8 cellular contexts compared by ENCODE assay signal in genomic region chr2:41840702-41841551, GRCh38.
DNase-seq lines count a peak whose midpoint lies in the region; TF ChIP-seq lines count a peak whose summit lies in the region.

No MANE protein-coding gene starts in this region.

- H4K20me1 ChIP-seq in SK-N-SH (ENCODE audit: insufficient read depth): no peaks in the 10 kb centered on the region

- H3K27ac ChIP-seq in SK-N-SH (ENCODE audit: low read depth in 2 of 2, low read length in 1 of 2) (peak overlapping the region; percentile 9 to 91; a peak in 3 of 4 replicates), thyroid gland (peak overlapping the region; percentile 44 to 81 (median 70))

- H3K9me2 ChIP-seq in SK-N-SH: no peaks in the 10 kb centered on the region

- TF ChIP-seq CTCF in HFFc6 (IDR thresholded peaks at IDR 0.05) (peak; percentile 95), NB4 (IDR thresholded peaks at IDR 0.05; ENCODE audit: low read depth, low read length) (peak; percentile 83), SK-N-SH (IDR thresholded peaks at IDR 0.05) (peak; percentile 99), osteocyte (IDR thresholded peaks at IDR 0.05) (peak; percentile 98), thyroid gland (IDR thresholded peaks at IDR 0.05) (peak in 5 of 6 experiments; percentile 88 to 99 (median 94))

- intact Hi-C loops in head of caudate nucleus (cut with DNase I): no loop called here
- intact Hi-C loops in thyroid gland (cut with DNase I): no loop called here

- H2AFZ ChIP-seq in SK-N-SH (ENCODE audit: low read depth): peak overlapping the region; percentile 82

- peaks cover 7% of the 10 kb centered on the region for H3K4me1 Mint-ChIP-seq in HFFc6 (ENCODE audit: low read depth)
- peaks cover 7% of the 10 kb centered on the region for H3K4me1 Mint-ChIP-seq in activated naive CD8-positive, alpha-beta T cell treated with anti-CD3 and anti-CD28 coated beads for 36 hours
- H3K4me1 Mint-ChIP-seq in osteocyte (ENCODE audit: unreplicated experiment): peaks cover 9% of the 10 kb centered on the region

- no peaks in the 10 kb centered on the region for H3K79me2 ChIP-seq in SK-N-SH (ENCODE audit: insufficient read depth)

- CTCF ChIA-PET in SK-N-SH (lab: Yijun Ruan, JAX): interaction anchor here (0.6 to 4.3 kb wide), 32 partner anchors 9 to 531 kb away, joined by 3 to 66 read pairs (median 5); no protein-coding TSS in a partner anchor

- peak overlapping the region; percentile 64 for H3K9ac ChIP-seq in SK-N-SH

- peak; percentile 94 for DNase-seq in HFFc6
- peak; percentile 85 for DNase-seq in NB4 (ENCODE audit: low read depth)
- peak; percentile 96 for DNase-seq in SK-N-SH
- DNase-seq in activated naive CD8-positive, alpha-beta T cell treated with anti-CD3 and anti-CD28 coated beads for 36 hours: peak; percentile 96
- DNase-seq in head of caudate nucleus: peak; percentile 96 to 99 (median 98)
- peak; percentile 98 for DNase-seq in osteocyte (ENCODE audit: extremely low spot score, unreplicated experiment)
- DNase-seq in thyroid gland: peak; percentile 95 to 97

- peak in 1 of 2 experiments; percentile 40; a peak in 1 of 4 replicates for TF ChIP-seq EP300 in SK-N-SH (IDR thresholded peaks at IDR 0.05; ENCODE audit: borderline replicate concordance in 1 of 2, low read depth in 1 of 2, low read length in 1 of 2)

- H3K27ac Mint-ChIP-seq in HFFc6 (peak overlapping the region; percentile 27; the same call in 1 of the 2 replicates), osteocyte (ENCODE audit: unreplicated experiment) (peak overlapping the region; percentile 65)
- H3K27ac Mint-ChIP-seq in activated naive CD8-positive, alpha-beta T cell treated with anti-CD3 and anti-CD28 coated beads for 36 hours: peak overlapping the region; percentile 88

- no peaks in the 10 kb centered on the region for H3K9me3 Mint-ChIP-seq in HFFc6
- H3K9me3 Mint-ChIP-seq in activated naive CD8-positive, alpha-beta T cell treated with anti-CD3 and anti-CD28 coated beads for 36 hours: no peaks in the 10 kb centered on the region
- no peaks in the 10 kb centered on the region for H3K9me3 Mint-ChIP-seq in osteocyte (ENCODE audit: unreplicated experiment)

- TF ChIP-seq RAD21 in SK-N-SH (IDR thresholded peaks at IDR 0.05; ENCODE audit: low read length): peak; percentile 90

- H3K9me3 ChIP-seq in SK-N-SH (no peaks in the 10 kb centered on the region), thyroid gland (no peaks in the 10 kb centered on the region)

- H3K27me3 ChIP-seq in SK-N-SH (ENCODE audit: insufficient read depth) (no peaks in the 10 kb centered on the region; the same call in 1 of the 2 replicates), thyroid gland (no peaks in the 10 kb centered on the region)

- H3K4me2 ChIP-seq in SK-N-SH: peak overlapping the region; percentile 78

- H3F3A ChIP-seq in SK-N-SH (replicated peaks; ENCODE audit: insufficient read depth): no peaks in the 10 kb centered on the region

- H3K27me3 Mint-ChIP-seq in HFFc6 (ENCODE audit: insufficient read depth) (peaks cover 18% of the 10 kb centered on the region), osteocyte (ENCODE audit: unreplicated experiment) (peaks cover 62% of the 10 kb centered on the region)
- peaks cover 18% of the 10 kb centered on the region for H3K27me3 Mint-ChIP-seq in activated naive CD8-positive, alpha-beta T cell treated with anti-CD3 and anti-CD28 coated beads for 36 hours

- TF ChIP-seq POLR2A in NB4 (IDR thresholded peaks at IDR 0.05; ENCODE audit: extremely low read depth, insufficient read length) (no peak), thyroid gland (IDR thresholded peaks at IDR 0.05) (peak in 1 of 2 donors; percentile 77)

- H3K36me3 Mint-ChIP-seq in HFFc6 (ENCODE audit: low read depth) (no peaks in the 10 kb centered on the region), osteocyte (ENCODE audit: unreplicated experiment) (no peaks in the 10 kb centered on the region)
- H3K36me3 Mint-ChIP-seq in activated naive CD8-positive, alpha-beta T cell treated with anti-CD3 and anti-CD28 coated beads for 36 hours: no peaks in the 10 kb centered on the region

- H3K36me3 ChIP-seq in SK-N-SH (replicated peaks in 1 of 2; ENCODE audit: control insufficient read depth in 1 of 2, insufficient read depth in 2 of 2, low read length in 1 of 2) (no peaks in the 10 kb centered on the region), thyroid gland (no peaks in the 10 kb centered on the region)

- H3K4me3 Mint-ChIP-seq in HFFc6: peak overlapping the region; percentile 89
- peak overlapping the region; percentile 93 for H3K4me3 Mint-ChIP-seq in activated naive CD8-positive, alpha-beta T cell treated with anti-CD3 and anti-CD28 coated beads for 36 hours
- H3K4me3 Mint-ChIP-seq in osteocyte (ENCODE audit: unreplicated experiment): peak overlapping the region; percentile 90

- 2% methylated on average over 47 of the region's 48 CpGs for whole genome bisulfite sequencing in SK-N-SH (ENCODE audit: low lambda C conversion rate)
- WGBS in thyroid gland, 2 donors: 0 to 2% methylated on average over 28 to 41 of the region's 48 CpGs

- H3K4me1 ChIP-seq in SK-N-SH (ENCODE audit: control insufficient read depth in 1 of 2, insufficient read depth in 2 of 2, low read depth in 1 of 2, low read length in 1 of 2): peaks cover 0 to 10% of the 10 kb centered on the region in 2 experiments; a peak in 2 of 4 replicates
- peaks cover 0 to 10% of the 10 kb centered on the region in 2 donors for H3K4me1 ChIP-seq in thyroid gland

- POLR2A ChIA-PET in SK-N-SH (lab: Yijun Ruan, JAX): interaction anchor here (0.5 to 1.8 kb wide), 4 partner anchors 246 to 837 kb away, joined by 3 to 6 read pairs (median 3); no protein-coding TSS in a partner anchor

- H3K4me3 ChIP-seq in GM08714 (ENCODE audit: low read length): peak overlapping the region; percentile 70
- peak overlapping the region; percentile 52 for H3K4me3 ChIP-seq in NB4 (ENCODE audit: low read depth, low read length)
- peak overlapping the region; percentile 79 to 98 for H3K4me3 ChIP-seq in SK-N-SH (ENCODE audit: low read depth in 2 of 2, low read length in 1 of 2)
- H3K4me3 ChIP-seq in thyroid gland (replicated peaks in 1 of 3): peak overlapping the region; percentile 49 to 63 (median 57)

TF ChIP-seq in SK-N-SH, 30 proteins besides CTCF, POLR2A, EP300 and RAD21 (continues in another document):
- TF ChIP-seq MXI1 (IDR thresholded peaks at IDR 0.05; ENCODE audit: low read depth, low read length): peak; percentile 91
- TF ChIP-seq POLR2AphosphoS5 (IDR thresholded peaks at IDR 0.05; ENCODE audit: low read depth, low read length): peak; percentile 95
- TF ChIP-seq SMC3 (IDR thresholded peaks at IDR 0.05; ENCODE audit: low read depth, low read length): peak; percentile 91
- TF ChIP-seq USF1 (IDR thresholded peaks at IDR 0.05; ENCODE audit: borderline replicate concordance, low read depth): no peak
- TF ChIP-seq TAF1 (IDR thresholded peaks at IDR 0.05; ENCODE audit: borderline replicate concordance, low read depth, low read length): peak; percentile 83
- peak; percentile 77 for TF ChIP-seq GABPA (IDR thresholded peaks at IDR 0.05; ENCODE audit: low read depth)
- peak; percentile 81 for TF ChIP-seq YY1 (IDR thresholded peaks at IDR 0.05; ENCODE audit: low read depth)
- peak; percentile 89 for TF ChIP-seq CHD2 (IDR thresholded peaks at IDR 0.05; ENCODE audit: low read length, partially characterized antibody)
- TF ChIP-seq, protein P1, sequence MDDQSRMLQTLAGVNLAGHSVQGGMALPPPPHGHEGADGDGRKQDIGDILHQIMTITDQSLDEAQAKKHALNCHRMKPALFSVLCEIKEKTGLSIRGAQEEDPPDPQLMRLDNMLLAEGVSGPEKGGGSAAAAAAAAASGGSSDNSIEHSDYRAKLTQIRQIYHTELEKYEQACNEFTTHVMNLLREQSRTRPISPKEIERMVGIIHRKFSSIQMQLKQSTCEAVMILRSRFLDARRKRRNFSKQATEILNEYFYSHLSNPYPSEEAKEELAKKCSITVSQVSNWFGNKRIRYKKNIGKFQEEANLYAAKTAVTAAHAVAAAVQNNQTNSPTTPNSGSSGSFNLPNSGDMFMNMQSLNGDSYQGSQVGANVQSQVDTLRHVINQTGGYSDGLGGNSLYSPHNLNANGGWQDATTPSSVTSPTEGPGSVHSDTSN (IDR thresholded peaks at IDR 0.05): peak; percentile 54; the same call in 1 of the 2 replicates
- peak; percentile 31; the same call in 1 of the 2 replicates for TF ChIP-seq RCOR1 (IDR thresholded peaks at IDR 0.05; ENCODE audit: low read length)
- TF ChIP-seq, protein P2, sequence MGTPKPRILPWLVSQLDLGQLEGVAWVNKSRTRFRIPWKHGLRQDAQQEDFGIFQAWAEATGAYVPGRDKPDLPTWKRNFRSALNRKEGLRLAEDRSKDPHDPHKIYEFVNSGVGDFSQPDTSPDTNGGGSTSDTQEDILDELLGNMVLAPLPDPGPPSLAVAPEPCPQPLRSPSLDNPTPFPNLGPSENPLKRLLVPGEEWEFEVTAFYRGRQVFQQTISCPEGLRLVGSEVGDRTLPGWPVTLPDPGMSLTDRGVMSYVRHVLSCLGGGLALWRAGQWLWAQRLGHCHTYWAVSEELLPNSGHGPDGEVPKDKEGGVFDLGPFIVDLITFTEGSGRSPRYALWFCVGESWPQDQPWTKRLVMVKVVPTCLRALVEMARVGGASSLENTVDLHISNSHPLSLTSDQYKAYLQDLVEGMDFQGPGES (IDR thresholded peaks at IDR 0.05; ENCODE audit: low read depth, low read length): peak; percentile 80
- TF ChIP-seq ELF1 (IDR thresholded peaks at IDR 0.05): peak; percentile 89
- TF ChIP-seq TCF12 (IDR thresholded peaks at IDR 0.05): no peak
- no peak for TF ChIP-seq NRF1 (IDR thresholded peaks at IDR 0.05; ENCODE audit: low read depth, low read length)
- no peak for TF ChIP-seq FOXM1 (IDR thresholded peaks at IDR 0.05; ENCODE audit: low read depth)
- TF ChIP-seq RFX5 (IDR thresholded peaks at IDR 0.05; ENCODE audit: low read length): peak; percentile 93
- TF ChIP-seq, protein P3, sequence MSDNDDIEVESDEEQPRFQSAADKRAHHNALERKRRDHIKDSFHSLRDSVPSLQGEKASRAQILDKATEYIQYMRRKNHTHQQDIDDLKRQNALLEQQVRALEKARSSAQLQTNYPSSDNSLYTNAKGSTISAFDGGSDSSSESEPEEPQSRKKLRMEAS (IDR thresholded peaks at IDR 0.05; ENCODE audit: low read depth): peak; percentile 88
- peak; percentile 41 for TF ChIP-seq GATA2 (CRISPR knock-in tag; IDR thresholded peaks at IDR 0.05)

Comparison
In these comparisons a context has a peak if more than half of its experiments do, and no peak if none do; other contexts are left out.
1. Peak in every context shown above with its lines: DNase-seq, H3K4me3 ChIP-seq and H3K27ac ChIP-seq.
2. H3K27ac Mint-ChIP-seq: peak in every context shown above with its lines; median percentile 88 in activated naive CD8-positive, alpha-beta T cell treated with anti-CD3 and anti-CD28 coated beads for 36 hours; 65 in osteocyte; 27 in HFFc6.